6 cellular contexts compared by ENCODE assay signal in the genomic region with DNA sequence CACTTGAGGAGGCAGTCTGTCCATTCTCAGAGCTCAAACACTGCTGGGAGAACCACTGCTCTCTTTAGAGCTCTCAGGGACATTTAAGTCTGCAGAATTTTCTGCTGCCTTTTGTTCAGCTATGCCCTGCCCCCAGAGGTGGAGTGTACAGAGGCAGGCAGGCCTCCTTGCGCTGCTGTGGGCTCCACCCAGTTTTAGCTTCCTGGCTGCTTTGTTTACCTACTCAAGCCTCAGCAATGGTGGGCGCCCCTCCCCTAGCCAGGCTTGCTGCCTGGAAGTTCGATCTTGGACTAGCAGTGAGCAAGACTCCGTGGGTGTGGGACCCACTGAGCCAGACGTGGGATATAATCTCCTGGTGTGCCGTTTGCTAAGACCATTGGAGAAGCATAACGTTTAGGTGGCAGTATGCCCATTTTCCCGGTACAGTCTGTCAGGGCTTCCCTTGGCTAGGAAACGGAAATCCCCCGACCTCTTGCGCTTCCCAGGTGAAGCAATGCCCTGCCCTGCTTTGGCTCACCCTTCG.
DNase-seq lines count a peak whose midpoint lies in the region; FAIRE-seq and TF ChIP-seq lines count a peak whose summit lies in the region.
"Not testable (repeated sequence)": the region's sequence is repeated elsewhere in the genome, so short reads cannot be mapped to it uniquely, and the experiment has no call there.

No MANE protein-coding gene starts in this region.

- H3K4me1 ChIP-seq in prostate gland (replicated peaks), result not testable (repeated sequence)

- not testable (repeated sequence) for H3K9me3 ChIP-seq in prostate gland

- intact Hi-C loops in prostate gland (cut with DNase I), result not testable (repeated sequence)

- not testable (repeated sequence) for H3K4me3 ChIP-seq in prostate gland

- CTCF ChIA-PET in activated naive CD4-positive, alpha-beta T cell treated with anti-CD3 and anti-CD28 coated beads, Interleukin-2, amount 10 ng/mL, durations not matched to agents 7 days and 5 days (lab: Charles Lee), result not testable (repeated sequence)

- H3K4me3 Mint-ChIP-seq in activated naive CD4-positive, alpha-beta T cell treated with anti-CD3 and anti-CD28 coated beads, Interleukin-2, amount 10 ng/mL, durations not matched to agents 7 days and 5 days, result not testable (repeated sequence)

- H3K27me3 Mint-ChIP-seq in activated naive CD4-positive, alpha-beta T cell treated with anti-CD3 and anti-CD28 coated beads, Interleukin-2, amount 10 ng/mL, durations not matched to agents 7 days and 5 days, result not testable (repeated sequence)

- peak; percentile 52 for FAIRE-seq in HTR-8/SVneo (lab: Jason Lieb, UNC)

- not testable (repeated sequence) for H3K36me3 Mint-ChIP-seq in activated naive CD4-positive, alpha-beta T cell treated with anti-CD3 and anti-CD28 coated beads, Interleukin-2, amount 10 ng/mL, durations not matched to agents 7 days and 5 days

- not testable (repeated sequence) for H3K36me3 ChIP-seq in prostate gland

- TF ChIP-seq POLR2A in prostate gland (IDR thresholded peaks at IDR 0.05), result not testable (repeated sequence)

- not testable (repeated sequence) for DNase-seq in HTR-8/SVneo (ENCODE audit: insufficient read length, low spot score)
- peak; percentile 19 for DNase-seq in activated CD8-positive, alpha-beta memory T cell treated with anti-CD3 and anti-CD28 coated beads for 24 hours
- DNase-seq in activated naive CD4-positive, alpha-beta T cell treated with anti-CD3 and anti-CD28 coated beads, Interleukin-2, amount 10 ng/mL, durations not matched to agents 7 days and 5 days, result peak; percentile 8
- peak; percentile 23 for DNase-seq in ecto neural progenitor cell (ENCODE audit: low spot score)
- DNase-seq in islet precursor cell, result peak; percentile 23
- DNase-seq in prostate gland (ENCODE audit: low spot score), result peak; percentile 2

- H3K27ac Mint-ChIP-seq in activated naive CD4-positive, alpha-beta T cell treated with anti-CD3 and anti-CD28 coated beads, Interleukin-2, amount 10 ng/mL, durations not matched to agents 7 days and 5 days, result not testable (repeated sequence)

- not testable (repeated sequence) for H3K9me3 Mint-ChIP-seq in activated naive CD4-positive, alpha-beta T cell treated with anti-CD3 and anti-CD28 coated beads, Interleukin-2, amount 10 ng/mL, durations not matched to agents 7 days and 5 days

- WGBS in prostate gland, result 82% methylated on average over 12 of the region's 12 CpGs

- not testable (repeated sequence) for TF ChIP-seq CTCF in prostate gland (IDR thresholded peaks at IDR 0.05)

- H3K27ac ChIP-seq in prostate gland, result not testable (repeated sequence)

- not testable (repeated sequence) for H3K4me1 Mint-ChIP-seq in activated naive CD4-positive, alpha-beta T cell treated with anti-CD3 and anti-CD28 coated beads, Interleukin-2, amount 10 ng/mL, durations not matched to agents 7 days and 5 days

- not testable (repeated sequence) for H3K27me3 ChIP-seq in prostate gland (replicated peaks; ENCODE audit: insufficient read depth)
